In the genomic region with DNA sequence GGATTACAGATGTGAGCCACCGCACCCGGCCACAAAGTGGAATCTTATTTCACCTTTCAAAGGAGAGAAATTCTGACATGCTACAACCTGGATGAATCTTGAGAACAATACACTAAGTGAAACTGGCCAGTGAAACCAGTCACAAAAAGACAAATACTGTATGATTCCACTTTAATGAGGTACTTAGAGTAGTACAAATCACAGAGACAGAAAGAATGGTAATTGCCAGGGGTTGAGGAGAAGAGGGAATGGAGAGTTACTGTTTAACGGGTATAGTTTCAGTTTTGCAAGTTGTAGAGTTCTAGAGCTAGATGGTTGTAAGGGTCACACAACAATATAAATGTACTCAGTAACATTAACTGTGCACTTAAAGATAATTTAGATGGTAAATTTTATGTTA, we compare ENCODE assay signal across 21 cellular contexts.
"Had no signal": no experiment of that assay in that cellular context is flagged by ENCODE, and none has a peak within 500 bp of the region (broad histone marks: within the 10 kb centered on the region; RNA-seq: fewer than 3 reads in every experiment).

No MANE protein-coding gene starts in this region.

- ATAC-seq: esophagus mucosa; heart right ventricle; lower lobe of right lung; natural killer cell treated with Interleukin-12 subunit alpha and Interleukin-12 subunit beta and Interleukin-15 and Interleukin-18, amount 100 ng/mL, for 72 hours; pancreas had no signal

- H3K4me3 ChIP-seq: heart right ventricle, left ventricle myocardium inferior, lower lobe of right lung, pancreas, prostate gland, sigmoid colon, skin epidermis, stomach had no signal

- H3K9me3 ChIP-seq: heart right ventricle, left ventricle myocardium inferior, lower lobe of right lung, pancreas, prostate gland, sigmoid colon, stomach had no signal

- H3K36me3 ChIP-seq: pancreas, prostate gland, sigmoid colon had no signal

- DNase-seq: cortex of kidney; effector memory CD4-positive, alpha-beta T cell; heart right ventricle; left ventricle myocardium inferior; lower lobe of right lung; midbrain; occipital lobe; pancreas; retina; sigmoid colon; stimulated activated CD4-positive, alpha-beta T cell treated with anti-CD3 and anti-CD28 coated beads, Interleukin-12 subunit alpha, Interleukin-12 subunit beta, amount 100 ng/mL, for 4 hours; stimulated activated naive CD4-positive, alpha-beta T cell; stomach had no signal

- H3K27ac ChIP-seq: heart right ventricle, left ventricle myocardium inferior, lower lobe of right lung, pancreas, prostate gland, sigmoid colon, skin epidermis, stomach had no signal

- FAIRE-seq: endometrium, frontal cortex, keratinocyte, pancreas, urothelium cell line had no signal

- H3K27me3 ChIP-seq: heart right ventricle, pancreas, sigmoid colon, stomach had no signal

- H3K4me1 ChIP-seq: prostate gland had no signal
